Comparison of ENCODE assay signal across 16 cellular contexts in the genomic region with DNA sequence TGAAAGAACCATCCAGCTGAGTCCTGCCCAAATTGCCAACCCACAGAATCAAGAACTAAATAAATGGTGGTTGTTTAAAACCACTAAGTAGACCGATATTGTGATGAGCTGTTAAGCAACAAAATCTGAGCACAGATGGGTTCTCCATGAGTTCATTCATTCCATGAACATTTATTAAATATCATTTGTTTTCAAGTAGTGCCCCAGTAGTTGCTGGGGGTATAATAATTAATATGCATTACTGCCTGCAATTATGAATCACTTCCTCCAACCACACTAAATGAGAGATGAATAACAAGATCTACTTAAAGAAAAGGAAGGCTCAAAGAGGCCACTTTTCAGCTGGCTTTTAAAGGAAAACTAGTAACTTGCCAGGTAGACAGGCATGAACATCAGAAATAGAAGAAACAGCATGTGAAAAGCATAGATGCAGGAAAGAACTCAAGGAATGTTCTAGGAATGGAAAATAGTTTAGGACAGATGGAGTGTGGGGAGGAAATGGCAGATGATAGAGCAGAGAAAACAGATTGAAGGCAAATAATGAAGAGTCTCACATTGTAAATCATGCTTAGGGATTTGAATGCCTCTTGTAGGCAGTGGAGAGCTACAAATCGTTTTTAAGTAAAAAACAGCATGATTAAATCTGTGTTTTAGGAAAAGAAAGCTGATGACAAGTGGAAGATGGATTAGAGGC.
DNase-seq lines count a peak whose midpoint lies in the region; ATAC-seq, FAIRE-seq and TF ChIP-seq lines count a peak whose summit lies in the region.
"Had no signal": no experiment of that assay in that cellular context is flagged by ENCODE, and none has a peak within 500 bp of the region (broad histone marks: within the 10 kb centered on the region; RNA-seq: fewer than 3 reads in every experiment).

No MANE protein-coding gene starts in this region.

- H3K36me3 Mint-ChIP-seq in activated T-cell treated with anti-CD3 and anti-CD28 coated beads, Interleukin-2, amount 50 U/mL, for 4 hours (ENCODE audit: insufficient read depth): peaks cover 29% of the 10 kb centered on the region
- H3K36me3 Mint-ChIP-seq in astrocyte (ENCODE audit: low read depth, unreplicated experiment): no peaks in the 10 kb centered on the region
- H3K36me3 Mint-ChIP-seq in stimulated activated effector memory CD8-positive, alpha-beta T cell treated with anti-CD3 and anti-CD28 coated beads, Interleukin-12 subunit alpha, Interleukin-12 subunit beta, amount 100 ng/mL, for 72 hours: peaks cover 97% of the 10 kb centered on the region
- H3K36me3 Mint-ChIP-seq: stimulated activated naive B cell treated with anti-CD40 and anti-IgM and Interleukin-4, amounts not matched to agents 10 μg/mL and 1 μg/mL and 100 μg/mL, for 72 hours had no signal

- POLR2A ChIA-PET in GM10248 (lab: Yijun Ruan, JAX): no interaction called here

- H2AFZ ChIP-seq in astrocyte (ENCODE audit: low read depth, low read length): no peak overlapping the region

- no peak overlapping the region for H3K27ac ChIP-seq in astrocyte (ENCODE audit: low read depth, low read length)
- H3K27ac ChIP-seq: cardiac muscle cell had no signal

- peaks cover 12% of the 10 kb centered on the region for H3K36me3 ChIP-seq in astrocyte (ENCODE audit: insufficient read depth, low read length)
- H3K36me3 ChIP-seq: cardiac muscle cell had no signal

- CTCF ChIA-PET in GM10248 (lab: Yijun Ruan, JAX): interaction anchor here (1.0 to 1.2 kb wide), 2 partner anchors 9 to 42 kb away, joined by 3 to 4 read pairs; no protein-coding TSS in a partner anchor

- peaks cover 58% of the 10 kb centered on the region for H3K79me2 ChIP-seq in astrocyte (ENCODE audit: insufficient read depth, low read length)

- FAIRE-seq in astrocyte (lab: Jason Lieb, UNC): peak; percentile 74
- FAIRE-seq: HepG2 had no signal

- H3K27me3 ChIP-seq in astrocyte (ENCODE audit: insufficient read depth, low read length): no peaks in the 10 kb centered on the region
- H3K27me3 ChIP-seq: cardiac muscle cell had no signal

- H3K9me3 ChIP-seq in astrocyte (ENCODE audit: insufficient read depth, low read depth, low read length): no peaks in the 10 kb centered on the region

- no peak overlapping the region for H3K4me3 ChIP-seq in astrocyte (ENCODE audit: insufficient read depth, low read depth, low read length)
- H3K4me3 ChIP-seq: cardiac muscle cell had no signal

- peak overlapping the region; percentile 33 for H3K4me2 ChIP-seq in astrocyte (ENCODE audit: low read length)

- peak overlapping the region; percentile 64 for H3K4me3 Mint-ChIP-seq in activated T-cell treated with anti-CD3 and anti-CD28 coated beads, Interleukin-2, amount 50 U/mL, for 4 hours
- peak overlapping the region; percentile 21 for H3K4me3 Mint-ChIP-seq in astrocyte (ENCODE audit: unreplicated experiment)
- peak overlapping the region; percentile 35 for H3K4me3 Mint-ChIP-seq in stimulated activated effector memory CD8-positive, alpha-beta T cell treated with anti-CD3 and anti-CD28 coated beads, Interleukin-12 subunit alpha, Interleukin-12 subunit beta, amount 100 ng/mL, for 72 hours
- H3K4me3 Mint-ChIP-seq: stimulated activated naive B cell treated with anti-CD40 and anti-IgM and Interleukin-4, amounts not matched to agents 10 μg/mL and 1 μg/mL and 100 μg/mL, for 72 hours had no signal

- H3K9ac ChIP-seq in astrocyte (ENCODE audit: low read length): no peak overlapping the region

- H4K20me1 ChIP-seq in astrocyte (ENCODE audit: insufficient read depth, low read length): no peaks in the 10 kb centered on the region

- H3K4me1 Mint-ChIP-seq in activated T-cell treated with anti-CD3 and anti-CD28 coated beads, Interleukin-2, amount 50 U/mL, for 4 hours (ENCODE audit: low read depth): peaks cover 36% of the 10 kb centered on the region
- H3K4me1 Mint-ChIP-seq in astrocyte (ENCODE audit: low read depth, unreplicated experiment): peaks cover 24% of the 10 kb centered on the region
- peaks cover 22% of the 10 kb centered on the region for H3K4me1 Mint-ChIP-seq in stimulated activated effector memory CD8-positive, alpha-beta T cell treated with anti-CD3 and anti-CD28 coated beads, Interleukin-12 subunit alpha, Interleukin-12 subunit beta, amount 100 ng/mL, for 72 hours

- H3K4me1 ChIP-seq in astrocyte (ENCODE audit: insufficient read depth, low read length): peaks cover 7% of the 10 kb centered on the region

- no peaks in the 10 kb centered on the region for H3K9me3 Mint-ChIP-seq in activated T-cell treated with anti-CD3 and anti-CD28 coated beads, Interleukin-2, amount 50 U/mL, for 4 hours
- H3K9me3 Mint-ChIP-seq in astrocyte (ENCODE audit: unreplicated experiment): no peaks in the 10 kb centered on the region
- no peaks in the 10 kb centered on the region for H3K9me3 Mint-ChIP-seq in stimulated activated effector memory CD8-positive, alpha-beta T cell treated with anti-CD3 and anti-CD28 coated beads, Interleukin-12 subunit alpha, Interleukin-12 subunit beta, amount 100 ng/mL, for 72 hours
- H3K9me3 Mint-ChIP-seq: stimulated activated naive B cell treated with anti-CD40 and anti-IgM and Interleukin-4, amounts not matched to agents 10 μg/mL and 1 μg/mL and 100 μg/mL, for 72 hours had no signal

- H3K27me3 Mint-ChIP-seq in activated T-cell treated with anti-CD3 and anti-CD28 coated beads, Interleukin-2, amount 50 U/mL, for 4 hours (ENCODE audit: low read depth): no peaks in the 10 kb centered on the region
- H3K27me3 Mint-ChIP-seq in astrocyte (ENCODE audit: low read depth, unreplicated experiment): no peaks in the 10 kb centered on the region
- H3K27me3 Mint-ChIP-seq: stimulated activated naive B cell treated with anti-CD40 and anti-IgM and Interleukin-4, amounts not matched to agents 10 μg/mL and 1 μg/mL and 100 μg/mL, for 72 hours had no signal

- no peak for TF ChIP-seq CTCF in astrocyte (IDR thresholded peaks at IDR 0.05; ENCODE audit: insufficient read depth, low read depth, low read length)
- no peak for TF ChIP-seq CTCF in GM10248 (IDR thresholded peaks at IDR 0.05; ENCODE audit: control extremely low read depth, extremely low read depth, low read depth, missing control alignments)

- ATAC-seq in activated T-cell treated with anti-CD3 and anti-CD28 coated beads, Interleukin-2, amount 50 U/mL, for 4 hours: peak; percentile 44 to 45
- peak; percentile 64 for ATAC-seq in stimulated activated effector memory CD8-positive, alpha-beta T cell treated with anti-CD3 and anti-CD28 coated beads, Interleukin-12 subunit alpha, Interleukin-12 subunit beta, amount 100 ng/mL, for 72 hours
- ATAC-seq: HepG2; stimulated activated naive B cell treated with anti-CD40 and anti-IgM and Interleukin-4, amounts not matched to agents 10 μg/mL and 1 μg/mL and 100 μg/mL, for 72 hours had no signal

- DNase-seq in activated T-cell treated with anti-CD3 and anti-CD28 coated beads, Interleukin-2, amount 50 U/mL, for 4 hours: no peak
- DNase-seq in activated T-cell treated with anti-CD3 and anti-CD28 coated beads, Interleukin-2, amount 50 U/mL, for 48 hours: no peak
- DNase-seq in NCI-H524 treated with DMSO at 0.1 percent for 48 hours (lab: John Stamatoyannopoulos, UW) (peak; percentile 79), astrocyte (ENCODE audit: low read depth) (peak; percentile 30), NCI-H1417 treated with DMSO at 0.1 percent for 48 hours (lab: John Stamatoyannopoulos, UW) (no peak), GM10248 (ENCODE audit: extremely low spot score) (no peak), anterior cingulate cortex (lab: John Stamatoyannopoulos, UW) (no peak)
- DNase-seq in stimulated activated effector memory CD8-positive, alpha-beta T cell treated with anti-CD3 and anti-CD28 coated beads, Interleukin-12 subunit alpha, Interleukin-12 subunit beta, amount 100 ng/mL, for 72 hours (ENCODE audit: low spot score in 2 of 2): no peak
- DNase-seq: activated gamma-delta T cell treated with Interleukin-2 at 50 U/mL for 16 hours; effector memory CD4-positive, alpha-beta T cell; GF-D8; NCI-H774; posterior cingulate gyrus; stimulated activated naive B cell treated with anti-CD40 and anti-IgM and Interleukin-4, amounts not matched to agents 10 μg/mL and 1 μg/mL and 100 μg/mL, for 72 hours had no signal

- H3K27ac Mint-ChIP-seq in astrocyte (ENCODE audit: unreplicated experiment): peak overlapping the region; percentile 72
- peak overlapping the region; percentile 24 for H3K27ac Mint-ChIP-seq in stimulated activated effector memory CD8-positive, alpha-beta T cell treated with anti-CD3 and anti-CD28 coated beads, Interleukin-12 subunit alpha, Interleukin-12 subunit beta, amount 100 ng/mL, for 72 hours
- H3K27ac Mint-ChIP-seq: stimulated activated naive B cell treated with anti-CD40 and anti-IgM and Interleukin-4, amounts not matched to agents 10 μg/mL and 1 μg/mL and 100 μg/mL, for 72 hours had no signal

Comparison
In these comparisons a context has a peak if more than half of its experiments do, and no peak if none do; other contexts are left out.
1. DNase-seq: peak in NCI-H524 treated with DMSO at 0.1 percent for 48 hours (single experiment) and astrocyte (single experiment); none in activated T-cell treated with anti-CD3 and anti-CD28 coated beads, Interleukin-2, amount 50 U/mL, for 4 hours (single experiment), activated T-cell treated with anti-CD3 and anti-CD28 coated beads, Interleukin-2, amount 50 U/mL, for 48 hours (0 of 2), stimulated activated effector memory CD8-positive, alpha-beta T cell treated with anti-CD3 and anti-CD28 coated beads, Interleukin-12 subunit alpha, Interleukin-12 subunit beta, amount 100 ng/mL, for 72 hours (0 of 2), NCI-H1417 treated with DMSO at 0.1 percent for 48 hours (single experiment), GM10248 (single experiment) and anterior cingulate cortex (0 of 58).
2. Peak in every context shown above with its lines, with median percentiles within 50 percentile points of each other: H3K4me3 Mint-ChIP-seq.